In genomic region chr11:103112364-103112763, GRCh38 we compare ENCODE assay signal across 1 cellular context.
TF ChIP-seq lines count a peak whose summit lies in the region.

No MANE protein-coding gene starts in this region.

TF ChIP-seq in A549, 52 proteins besides CTCF, POLR2A, EP300 and RAD21 (continued from another document):
- no peak for TF ChIP-seq JUNB (IDR thresholded peaks at IDR 0.05)
- TF ChIP-seq, protein P1, sequence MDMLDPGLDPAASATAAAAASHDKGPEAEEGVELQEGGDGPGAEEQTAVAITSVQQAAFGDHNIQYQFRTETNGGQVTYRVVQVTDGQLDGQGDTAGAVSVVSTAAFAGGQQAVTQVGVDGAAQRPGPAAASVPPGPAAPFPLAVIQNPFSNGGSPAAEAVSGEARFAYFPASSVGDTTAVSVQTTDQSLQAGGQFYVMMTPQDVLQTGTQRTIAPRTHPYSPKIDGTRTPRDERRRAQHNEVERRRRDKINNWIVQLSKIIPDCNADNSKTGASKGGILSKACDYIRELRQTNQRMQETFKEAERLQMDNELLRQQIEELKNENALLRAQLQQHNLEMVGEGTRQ (IDR thresholded peaks at IDR 0.05): no peak
- TF ChIP-seq KDM1A (IDR thresholded peaks at IDR 0.05; ENCODE audit: low read depth): no peak
- TF ChIP-seq GATA3 (IDR thresholded peaks at IDR 0.05; ENCODE audit: borderline replicate concordance): no peak
